Comparison of ENCODE assay signal across 25 cellular contexts in genomic region chr16:51084074-51084928, GRCh38.
DNase-seq lines count a peak whose midpoint lies in the region; ATAC-seq and TF ChIP-seq lines count a peak whose summit lies in the region.
"Had no signal": no experiment of that assay in that cellular context is flagged by ENCODE, and none has a peak within 500 bp of the region (broad histone marks: within the 10 kb centered on the region; RNA-seq: fewer than 3 reads in every experiment).

No MANE protein-coding gene starts in this region.

- H3K4me3 ChIP-seq in GM12865 (ENCODE audit: low read depth, low read length) = no peak overlapping the region
- H3K4me3 ChIP-seq in HUES64 (ENCODE audit: low read length) = no peak overlapping the region
- no peak overlapping the region for H3K4me3 ChIP-seq in mesendoderm (ENCODE audit: low read length)
- H3K4me3 ChIP-seq in dorsolateral prefrontal cortex = no peak overlapping the region
- H3K4me3 ChIP-seq: K562, testis had no signal

- no peak overlapping the region for H3K56ac ChIP-seq in mesendoderm (ENCODE audit: low read length)

- H3K23ac ChIP-seq in mesendoderm (ENCODE audit: low read length) = no peak overlapping the region

- H3K27ac Mint-ChIP-seq in endothelial cell (ENCODE audit: unreplicated experiment) = peak overlapping the region; percentile 67
- H3K27ac Mint-ChIP-seq: activated B cell treated with CpG ODN at 0.5 μM for 24 hours; activated CD4-positive, alpha-beta memory T cell treated with anti-CD3 and anti-CD28 coated beads, Interleukin-2, amount 10 ng/mL, durations not matched to agents 7 days and 5 days; CD8-positive, alpha-beta memory T cell; memory B cell had no signal

- intact Hi-C loops in dorsolateral prefrontal cortex (cut with DNase I) = no loop called here

- peak overlapping the region; percentile 12 for H3K4me2 ChIP-seq in mesendoderm (ENCODE audit: low read length)

- H3K79me2 ChIP-seq in mesendoderm (ENCODE audit: control insufficient read depth, insufficient read depth, low read length) = no peaks in the 10 kb centered on the region

- H3K9me3 ChIP-seq in HUES64 (ENCODE audit: insufficient read depth, low read depth, low read length) = no peaks in the 10 kb centered on the region
- H3K9me3 ChIP-seq: testis had no signal

- no peak overlapping the region for H3K4ac ChIP-seq in mesendoderm (ENCODE audit: low read depth, low read length)

- no peak overlapping the region for H3K9ac ChIP-seq in HUES64 (ENCODE audit: low read depth, low read length)
- H3K9ac ChIP-seq in mesendoderm (ENCODE audit: low read length) = no peak overlapping the region

- no peak overlapping the region for H3K4me3 Mint-ChIP-seq in endothelial cell (ENCODE audit: unreplicated experiment)
- H3K4me3 Mint-ChIP-seq: activated B cell treated with CpG ODN at 0.5 μM for 24 hours; activated CD4-positive, alpha-beta memory T cell treated with anti-CD3 and anti-CD28 coated beads, Interleukin-2, amount 10 ng/mL, durations not matched to agents 7 days and 5 days; CD8-positive, alpha-beta memory T cell; memory B cell had no signal

- H3K4me1 Mint-ChIP-seq in endothelial cell (ENCODE audit: unreplicated experiment) = no peaks in the 10 kb centered on the region
- H3K4me1 Mint-ChIP-seq: activated B cell treated with CpG ODN at 0.5 μM for 24 hours; activated CD4-positive, alpha-beta memory T cell treated with anti-CD3 and anti-CD28 coated beads, Interleukin-2, amount 10 ng/mL, durations not matched to agents 7 days and 5 days; CD8-positive, alpha-beta memory T cell; memory B cell had no signal

- H2AK5ac ChIP-seq in mesendoderm (ENCODE audit: low read length) = no peak overlapping the region

- no peaks in the 10 kb centered on the region for H3K27me3 Mint-ChIP-seq in endothelial cell (ENCODE audit: unreplicated experiment)
- H3K27me3 Mint-ChIP-seq: activated B cell treated with CpG ODN at 0.5 μM for 24 hours; activated CD4-positive, alpha-beta memory T cell treated with anti-CD3 and anti-CD28 coated beads, Interleukin-2, amount 10 ng/mL, durations not matched to agents 7 days and 5 days; memory B cell had no signal

- H3K27me3 ChIP-seq in HUES64 (ENCODE audit: insufficient read depth, low read length) = no peaks in the 10 kb centered on the region
- no peaks in the 10 kb centered on the region for H3K27me3 ChIP-seq in mesendoderm (ENCODE audit: insufficient read depth, low read length, poor library complexity)
- peaks cover 0 to 8% (median 0%) of the 10 kb centered on the region in 45 donors for H3K27me3 ChIP-seq in dorsolateral prefrontal cortex
- H3K27me3 ChIP-seq: testis had no signal

- ATAC-seq in GM19035 (IDR thresholded peaks at IDR 0.05; ENCODE audit: unreplicated experiment) = no peak
- ATAC-seq: K562 had no signal

- H3K36me3 ChIP-seq in HUES64 (ENCODE audit: insufficient read depth, low read length) (no peaks in the 10 kb centered on the region), mesendoderm (ENCODE audit: control insufficient read depth, insufficient read depth, low read length) (no peaks in the 10 kb centered on the region)

- peak overlapping the region; percentile 75 for H2BK5ac ChIP-seq in mesendoderm (ENCODE audit: low read length)

- DNase-seq in GM12865 (ENCODE audit: low read depth) = peak; percentile 1
- DNase-seq in endothelial cell (ENCODE audit: low spot score) = no peak
- DNase-seq in mesendoderm = peak; percentile 91
- no peak for DNase-seq in dorsolateral prefrontal cortex
- no peak for DNase-seq in NCI-H345 treated with DMSO at 0.1 percent for 48 hours (lab: John Stamatoyannopoulos, UW; ENCODE audit: unreplicated experiment)
- DNase-seq: activated B cell treated with CpG ODN at 0.5 μM for 24 hours; activated CD4-positive, alpha-beta memory T cell treated with anti-CD3 and anti-CD28 coated beads, Interleukin-2, amount 10 ng/mL, durations not matched to agents 7 days and 5 days; activated gamma-delta T cell; activated T-cell treated with anti-CD3 and anti-CD28 coated beads for 4 hours; CD8-positive, alpha-beta memory T cell; dermis blood vessel endothelial cell; hypothalamus; NCI-H1694; NCI-H2171 treated with DMSO at 0.1 percent for 48 hours; NCI-H526; nucleus accumbens; small intestine; stimulated activated CD4-positive, alpha-beta T cell treated with anti-CD3 and anti-CD28 coated beads, Interleukin-2, amount 100 ng/mL, for 48 hours; stimulated activated naive CD4-positive, alpha-beta T cell; T-helper 9 cell; testis had no signal

- no peak overlapping the region for H4K8ac ChIP-seq in mesendoderm (ENCODE audit: low read depth, low read length)

- no peak overlapping the region for H4K5ac ChIP-seq in mesendoderm (ENCODE audit: low read length)

- TF ChIP-seq CTCF in GM12865 (IDR thresholded peaks at IDR 0.05; ENCODE audit: insufficient read depth, low read depth, low read length, missing control alignments) (no peak), endothelial cell (IDR thresholded peaks at IDR 0.05; ENCODE audit: unreplicated experiment) (no peak), dorsolateral prefrontal cortex (IDR thresholded peaks at IDR 0.05 in 54 of 56, conservative IDR thresholded peaks at IDR 0.05 in 2 of 56; ENCODE audit: low read depth in 1 of 56, partially characterized antibody in 56 of 56) (no peak)

- H3K4me1 ChIP-seq in HUES64 (ENCODE audit: insufficient read depth, low read length) = peaks cover 10% of the 10 kb centered on the region; the same call in 1 of the 2 replicates
- H3K4me1 ChIP-seq in mesendoderm (ENCODE audit: control insufficient read depth, low read depth, low read length) = peaks cover 5% of the 10 kb centered on the region
- H3K4me1 ChIP-seq: testis had no signal

- H2BK120ac ChIP-seq in mesendoderm (ENCODE audit: low read depth, low read length) = no peak overlapping the region

- H3K79me1 ChIP-seq in mesendoderm (ENCODE audit: low read length) = no peaks in the 10 kb centered on the region

- H3K27ac ChIP-seq in HUES64 (ENCODE audit: low read depth, low read length) = peak overlapping the region; percentile 58; the same call in 1 of the 2 replicates
- H3K27ac ChIP-seq in mesendoderm (ENCODE audit: low read depth, low read length) = no peak overlapping the region
- H3K27ac ChIP-seq in dorsolateral prefrontal cortex = no peak overlapping the region
- H3K27ac ChIP-seq: testis had no signal

- 58% methylated on average over 2 of the region's 3 CpGs for WGBS in HUES64
- WGBS in mesendoderm (ENCODE audit: extremely low coverage, insufficient coverage, low lambda C conversion rate) = no CpG with 5 or more reads among the region's 3 CpGs

- no peak overlapping the region for H3K18ac ChIP-seq in mesendoderm (ENCODE audit: low read length)

- H2BK15ac ChIP-seq in mesendoderm (replicated peaks; ENCODE audit: low read depth) = no peak overlapping the region

- H3K9me3 Mint-ChIP-seq in endothelial cell (ENCODE audit: unreplicated experiment) = no peaks in the 10 kb centered on the region

- no peaks in the 10 kb centered on the region for H3K36me3 Mint-ChIP-seq in endothelial cell (ENCODE audit: low read depth, unreplicated experiment)
- H3K36me3 Mint-ChIP-seq: CD8-positive, alpha-beta memory T cell had no signal

Comparison
In these comparisons a context has a peak if more than half of its experiments do, and no peak if none do; other contexts are left out.
1. DNase-seq: peak in GM12865 (single experiment) and mesendoderm (single experiment); none in endothelial cell (single experiment), dorsolateral prefrontal cortex (0 of 10) and NCI-H345 treated with DMSO at 0.1 percent for 48 hours (single experiment).